8 cellular contexts compared by ENCODE assay signal in genomic region chr2:41634686-41635085, GRCh38.
"Had no signal": no experiment of that assay in that cellular context is flagged by ENCODE, and none has a peak within 500 bp of the region (broad histone marks: within the 10 kb centered on the region; RNA-seq: fewer than 3 reads in every experiment).

No MANE protein-coding gene starts in this region.

- H3K4me3 ChIP-seq: K562 had no signal

- H3K4me1 Mint-ChIP-seq: IgD-negative memory B cell had no signal

- H3K4me3 Mint-ChIP-seq: IgD-negative memory B cell had no signal

- H3K9ac ChIP-seq: KMS-11 had no signal

- H3K4me2 ChIP-seq: KMS-11 had no signal

- H3K27ac ChIP-seq: HL-60, KMS-11 had no signal

- ATAC-seq: HepG2, K562 had no signal

- DNase-seq: IMR-90, KBM-7, KG1 had no signal

- H3K27ac Mint-ChIP-seq: IgD-negative memory B cell had no signal

- H3K36me3 Mint-ChIP-seq: IgD-negative memory B cell had no signal
